ENCODE assay signal across 1 cellular context in genomic region chr15:88628018-88628673, GRCh38.
TF ChIP-seq lines count a peak whose summit lies in the region.

No MANE protein-coding gene starts in this region.

TF ChIP-seq in K562, 482 proteins besides CTCF, POLR2A, EP300 and RAD21:
- TF ChIP-seq, protein P1, sequence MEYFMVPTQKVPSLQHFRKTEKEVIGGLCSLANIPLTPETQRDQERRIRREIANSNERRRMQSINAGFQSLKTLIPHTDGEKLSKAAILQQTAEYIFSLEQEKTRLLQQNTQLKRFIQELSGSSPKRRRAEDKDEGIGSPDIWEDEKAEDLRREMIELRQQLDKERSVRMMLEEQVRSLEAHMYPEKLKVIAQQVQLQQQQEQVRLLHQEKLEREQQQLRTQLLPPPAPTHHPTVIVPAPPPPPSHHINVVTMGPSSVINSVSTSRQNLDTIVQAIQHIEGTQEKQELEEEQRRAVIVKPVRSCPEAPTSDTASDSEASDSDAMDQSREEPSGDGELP (CRISPR knock-in tag; IDR thresholded peaks at IDR 0.05; ENCODE audit: borderline replicate concordance) = peak; percentile 19; the same call in 1 of the 2 replicates
- TF ChIP-seq ZNF311 (CRISPR knock-in tag; IDR thresholded peaks at IDR 0.05) = no peak
TF ChIP-seq in K562: peak in this region for 1.
